Comparison of ENCODE assay signal across 20 cellular contexts in the genomic region with DNA sequence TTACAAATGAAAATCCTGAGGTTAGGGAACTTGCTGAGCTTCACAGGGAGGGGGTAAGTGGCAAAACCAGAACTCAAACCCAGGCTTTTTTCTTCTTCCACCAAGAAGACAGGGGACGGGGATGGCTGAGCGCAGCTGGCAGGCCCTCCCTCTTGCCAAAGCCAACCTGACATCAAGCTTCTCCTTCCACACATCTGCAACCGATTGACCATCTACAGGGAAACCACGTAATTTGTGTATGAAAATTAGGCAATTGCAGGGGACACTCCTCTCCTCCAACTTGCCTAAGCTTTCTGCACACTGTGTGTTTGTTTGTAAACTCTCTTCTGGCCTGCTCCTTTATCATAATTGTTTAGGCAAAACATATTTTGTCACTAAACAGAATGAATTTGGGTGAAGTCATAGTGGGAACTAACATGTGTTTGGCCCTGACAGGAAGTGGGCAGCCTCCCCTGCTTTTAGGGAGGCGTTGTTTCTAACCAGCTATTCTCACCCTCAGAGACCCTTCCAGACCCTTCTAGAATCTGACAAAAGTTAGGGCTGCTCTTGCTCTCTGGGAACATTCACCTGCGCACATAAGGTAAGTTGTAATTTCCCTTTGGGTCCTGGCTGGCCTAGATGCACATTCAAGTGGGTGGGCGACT. TPM values are rescaled to one million over a fixed set of nuclear protein-coding genes. Genes with fewer than 3 reads are reported as not detected.
DNase-seq lines count a peak whose midpoint lies in the region; ATAC-seq and TF ChIP-seq lines count a peak whose summit lies in the region.
"Had no signal": no experiment of that assay in that cellular context is flagged by ENCODE, and none has a peak within 500 bp of the region (broad histone marks: within the 10 kb centered on the region; RNA-seq: fewer than 3 reads in every experiment).

No MANE protein-coding gene starts in this region.

- no peak for TF ChIP-seq CTCF in upper lobe of right lung (IDR thresholded peaks at IDR 0.05)

- no peaks in the 10 kb centered on the region for H3K9me3 ChIP-seq in upper lobe of right lung
- H3K9me3 ChIP-seq: testis had no signal

- H3K4me1 Mint-ChIP-seq in activated T-cell treated with anti-CD3 and anti-CD28 coated beads, Interleukin-2, amount 50 U/mL, for 24 hours (ENCODE audit: low read depth): peaks cover 78% of the 10 kb centered on the region
- peaks cover 52% of the 10 kb centered on the region for H3K4me1 Mint-ChIP-seq in activated T-helper 1 cell treated with anti-CD3 and anti-CD28 coated beads, Interleukin-12 subunit alpha, Interleukin-12 subunit beta, Interleukin-2, Interleukin-4 antibody, amounts not matched to agents 30 ng/mL and 10 ng/mL and 1 ng/mL, durations not matched to agents 14 hours and 24 hours and 36 hours (ENCODE audit: low read depth)
- peaks cover 76% of the 10 kb centered on the region for H3K4me1 Mint-ChIP-seq in stimulated activated effector memory CD8-positive, alpha-beta T cell treated with anti-CD3 and anti-CD28 coated beads, Interleukin-12 subunit alpha, Interleukin-12 subunit beta, amount 100 ng/mL, for 72 hours

- peaks cover 37% of the 10 kb centered on the region for H3K36me3 Mint-ChIP-seq in activated T-cell treated with anti-CD3 and anti-CD28 coated beads, Interleukin-2, amount 50 U/mL, for 24 hours (ENCODE audit: low read depth)
- H3K36me3 Mint-ChIP-seq in activated T-helper 1 cell treated with anti-CD3 and anti-CD28 coated beads, Interleukin-12 subunit alpha, Interleukin-12 subunit beta, Interleukin-2, Interleukin-4 antibody, amounts not matched to agents 30 ng/mL and 10 ng/mL and 1 ng/mL, durations not matched to agents 14 hours and 24 hours and 36 hours (ENCODE audit: low read depth): peaks cover 22% of the 10 kb centered on the region
- peaks cover 6% of the 10 kb centered on the region for H3K36me3 Mint-ChIP-seq in stimulated activated effector memory CD8-positive, alpha-beta T cell treated with anti-CD3 and anti-CD28 coated beads, Interleukin-12 subunit alpha, Interleukin-12 subunit beta, amount 100 ng/mL, for 72 hours

- H3K9me3 Mint-ChIP-seq in activated T-cell treated with anti-CD3 and anti-CD28 coated beads, Interleukin-2, amount 50 U/mL, for 24 hours: peaks cover 4% of the 10 kb centered on the region
- H3K9me3 Mint-ChIP-seq in activated T-helper 1 cell treated with anti-CD3 and anti-CD28 coated beads, Interleukin-12 subunit alpha, Interleukin-12 subunit beta, Interleukin-2, Interleukin-4 antibody, amounts not matched to agents 30 ng/mL and 10 ng/mL and 1 ng/mL, durations not matched to agents 14 hours and 24 hours and 36 hours: peaks cover 12% of the 10 kb centered on the region
- H3K9me3 Mint-ChIP-seq in stimulated activated effector memory CD8-positive, alpha-beta T cell treated with anti-CD3 and anti-CD28 coated beads, Interleukin-12 subunit alpha, Interleukin-12 subunit beta, amount 100 ng/mL, for 72 hours: no peaks in the 10 kb centered on the region

- no peak for DNase-seq in activated T-cell treated with anti-CD3 and anti-CD28 coated beads, Interleukin-2, amount 50 U/mL, for 24 hours
- no peak for DNase-seq in activated T-cell treated with anti-CD3 and anti-CD28 coated beads, Interleukin-2, amount 50 U/mL, for 48 hours
- DNase-seq in activated T-helper 1 cell treated with anti-CD3 and anti-CD28 coated beads, Interleukin-12 subunit alpha, Interleukin-12 subunit beta, Interleukin-2, Interleukin-4 antibody, amounts not matched to agents 30 ng/mL and 10 ng/mL and 1 ng/mL, durations not matched to agents 14 hours and 24 hours and 36 hours (ENCODE audit: low spot score): no peak
- no peak for DNase-seq in stimulated activated effector memory CD8-positive, alpha-beta T cell treated with anti-CD3 and anti-CD28 coated beads, Interleukin-12 subunit alpha, Interleukin-12 subunit beta, amount 100 ng/mL, for 72 hours (ENCODE audit: low spot score in 2 of 2)
- DNase-seq in DMS 273 treated with DMSO at 0.1 percent for 48 hours (lab: John Stamatoyannopoulos, UW): no peak
- DNase-seq in upper lobe of right lung: no peak
- no peak for DNase-seq in NCI-H1417 (lab: John Stamatoyannopoulos, UW)
- DNase-seq: activated CD4-positive, alpha-beta T cell treated with anti-CD3 and anti-CD28 coated beads for 4 hours; activated naive CD4-positive, alpha-beta T cell treated with Interleukin-2 at 50 U/mL for 16 hours; DMS53; effector CD8-positive, alpha-beta T cell; foreskin fibroblast; NCI-H1436; NCI-H345; PC-9; posterior cingulate gyrus; stimulated activated CD4-positive, alpha-beta T cell treated with anti-CD3 and anti-CD28 coated beads, Interleukin-12 subunit alpha, Interleukin-12 subunit beta, amount 100 ng/mL, for 4 hours; SW 1271; testis had no signal

- H3K27ac Mint-ChIP-seq in activated T-cell treated with anti-CD3 and anti-CD28 coated beads, Interleukin-2, amount 50 U/mL, for 24 hours: peak overlapping the region; percentile 79
- H3K27ac Mint-ChIP-seq in activated T-helper 1 cell treated with anti-CD3 and anti-CD28 coated beads, Interleukin-12 subunit alpha, Interleukin-12 subunit beta, Interleukin-2, Interleukin-4 antibody, amounts not matched to agents 30 ng/mL and 10 ng/mL and 1 ng/mL, durations not matched to agents 14 hours and 24 hours and 36 hours: peak overlapping the region; percentile 4
- peak overlapping the region; percentile 89 for H3K27ac Mint-ChIP-seq in stimulated activated effector memory CD8-positive, alpha-beta T cell treated with anti-CD3 and anti-CD28 coated beads, Interleukin-12 subunit alpha, Interleukin-12 subunit beta, amount 100 ng/mL, for 72 hours

- no peak overlapping the region for H3K27ac ChIP-seq in upper lobe of right lung
- H3K27ac ChIP-seq: PC-9, testis had no signal

- H3K4me1 ChIP-seq in upper lobe of right lung: no peaks in the 10 kb centered on the region
- H3K4me1 ChIP-seq: testis had no signal

- peak; percentile 52 for ATAC-seq in HG02623 (IDR thresholded peaks at IDR 0.05; ENCODE audit: unreplicated experiment)
- peak; percentile 61 for ATAC-seq in stimulated activated effector memory CD8-positive, alpha-beta T cell treated with anti-CD3 and anti-CD28 coated beads, Interleukin-12 subunit alpha, Interleukin-12 subunit beta, amount 100 ng/mL, for 72 hours
- no peak for ATAC-seq in upper lobe of right lung

- no peaks in the 10 kb centered on the region for H3K36me3 ChIP-seq in upper lobe of right lung

- no peak overlapping the region for H3K4me3 Mint-ChIP-seq in activated T-cell treated with anti-CD3 and anti-CD28 coated beads, Interleukin-2, amount 50 U/mL, for 24 hours
- no peak overlapping the region for H3K4me3 Mint-ChIP-seq in activated T-helper 1 cell treated with anti-CD3 and anti-CD28 coated beads, Interleukin-12 subunit alpha, Interleukin-12 subunit beta, Interleukin-2, Interleukin-4 antibody, amounts not matched to agents 30 ng/mL and 10 ng/mL and 1 ng/mL, durations not matched to agents 14 hours and 24 hours and 36 hours
- H3K4me3 Mint-ChIP-seq in stimulated activated effector memory CD8-positive, alpha-beta T cell treated with anti-CD3 and anti-CD28 coated beads, Interleukin-12 subunit alpha, Interleukin-12 subunit beta, amount 100 ng/mL, for 72 hours: peak overlapping the region; percentile 40

- intact Hi-C loops in activated T-helper 1 cell treated with anti-CD3 and anti-CD28 coated beads, Interleukin-12 subunit alpha, Interleukin-12 subunit beta, Interleukin-2, Interleukin-4 antibody, amounts not matched to agents 30 ng/mL and 10 ng/mL and 1 ng/mL, durations not matched to agents 14 hours and 24 hours and 36 hours (cut with micrococcal nuclease): no loop called here
- intact Hi-C loops in upper lobe of right lung (cut with DNase I): no loop called here

- H3K27me3 Mint-ChIP-seq in activated T-cell treated with anti-CD3 and anti-CD28 coated beads, Interleukin-2, amount 50 U/mL, for 24 hours: no peaks in the 10 kb centered on the region
- H3K27me3 Mint-ChIP-seq in activated T-helper 1 cell treated with anti-CD3 and anti-CD28 coated beads, Interleukin-12 subunit alpha, Interleukin-12 subunit beta, Interleukin-2, Interleukin-4 antibody, amounts not matched to agents 30 ng/mL and 10 ng/mL and 1 ng/mL, durations not matched to agents 14 hours and 24 hours and 36 hours (ENCODE audit: insufficient read depth): no peaks in the 10 kb centered on the region

- H3K4me3 ChIP-seq in upper lobe of right lung: no peak overlapping the region
- H3K4me3 ChIP-seq: PC-9, testis had no signal

- H3K27me3 ChIP-seq in upper lobe of right lung: no peaks in the 10 kb centered on the region
- H3K27me3 ChIP-seq: testis had no signal

RNA-seq across cellular contexts. Expression of a gene that starts 18.9 kb away (rescaled TPM):
- 3.4 and 3.6 TPM in 2 replicates for total RNA-seq in activated T-helper 1 cell treated with anti-CD3 and anti-CD28 coated beads, Interleukin-12 subunit alpha, Interleukin-12 subunit beta, Interleukin-2, Interleukin-4 antibody, amounts not matched to agents 30 ng/mL and 10 ng/mL and 1 ng/mL, durations not matched to agents 14 hours and 24 hours and 36 hours
- 1.0 TPM for total RNA-seq in upper lobe of right lung
- total RNA-seq: PC-9 had no signal

Comparison
In these comparisons a context has a peak if more than half of its experiments do, and no peak if none do; other contexts are left out.
1. H3K27ac Mint-ChIP-seq: peak in every context shown above with its lines; median percentile 89 in stimulated activated effector memory CD8-positive, alpha-beta T cell treated with anti-CD3 and anti-CD28 coated beads, Interleukin-12 subunit alpha, Interleukin-12 subunit beta, amount 100 ng/mL, for 72 hours; 79 in activated T-cell treated with anti-CD3 and anti-CD28 coated beads, Interleukin-2, amount 50 U/mL, for 24 hours; 4 in activated T-helper 1 cell treated with anti-CD3 and anti-CD28 coated beads, Interleukin-12 subunit alpha, Interleukin-12 subunit beta, Interleukin-2, Interleukin-4 antibody, amounts not matched to agents 30 ng/mL and 10 ng/mL and 1 ng/mL, durations not matched to agents 14 hours and 24 hours and 36 hours.